Comparison of ENCODE assay signal across 1 cellular context in the genomic region with DNA sequence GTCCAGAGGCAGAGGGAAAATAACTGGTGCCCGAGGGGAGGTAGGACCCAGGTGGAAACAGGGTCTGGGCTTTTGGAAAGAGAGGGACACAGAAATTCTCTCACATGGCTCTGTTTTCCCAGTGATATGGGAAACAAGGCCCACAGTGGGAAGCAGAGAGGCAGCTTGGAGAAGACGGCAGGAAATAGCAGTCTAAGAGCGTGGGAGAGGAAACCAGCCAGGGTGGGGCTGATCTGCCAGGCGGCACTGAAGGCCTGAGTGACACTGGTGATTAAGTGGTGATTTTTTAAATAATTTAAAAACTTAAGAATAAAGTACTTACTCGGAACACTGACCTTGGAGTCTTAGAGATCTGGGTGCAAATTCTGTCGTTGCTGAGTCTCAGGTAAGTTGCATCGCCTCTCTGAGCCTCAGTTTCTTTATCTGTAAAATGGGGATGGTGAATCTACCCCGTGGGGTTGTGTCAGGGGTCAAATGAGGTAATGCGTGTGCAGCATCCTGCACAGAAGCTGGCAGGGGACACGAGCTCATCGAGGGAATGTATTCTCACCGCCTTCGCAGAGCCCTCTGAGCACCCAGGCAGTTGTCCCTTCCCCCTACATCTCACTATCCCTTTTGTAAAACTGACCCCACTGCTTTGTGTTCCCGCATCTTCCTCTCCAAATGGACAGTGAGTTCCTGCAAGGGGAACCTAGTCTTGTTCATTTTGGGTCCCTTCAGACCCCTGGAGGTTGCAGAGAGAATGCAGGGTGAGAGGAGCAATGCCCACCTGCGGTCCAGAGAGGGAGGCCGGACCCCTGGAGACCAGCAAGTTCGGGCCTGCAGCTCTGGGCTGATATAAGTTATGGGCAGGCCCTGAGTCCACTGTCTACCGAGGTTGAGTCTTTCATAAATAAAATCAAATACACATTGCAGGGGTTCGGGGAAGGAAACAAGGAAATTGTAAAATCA.
TF ChIP-seq lines count a peak whose summit lies in the region.

No MANE protein-coding gene starts in this region.

TF ChIP-seq in H1, 55 proteins besides CTCF, POLR2A, EP300 and RAD21 (continued from another document):
- TF ChIP-seq CBX8 (IDR thresholded peaks at IDR 0.05; ENCODE audit: borderline replicate concordance, low read depth, low read length) (no peak), KDM1A (IDR thresholded peaks at IDR 0.05; ENCODE audit: borderline replicate concordance, low read length) (no peak; the same call in 1 of the 2 replicates), CHD2 (IDR thresholded peaks at IDR 0.05; ENCODE audit: low read length) (no peak), EGR1 (IDR thresholded peaks at IDR 0.05; ENCODE audit: borderline replicate concordance, low read depth, low read length) (no peak), FOSL1 (IDR thresholded peaks at IDR 0.05; ENCODE audit: insufficient read depth, low read depth, low read length) (no peak)
- TF ChIP-seq, protein P1, sequence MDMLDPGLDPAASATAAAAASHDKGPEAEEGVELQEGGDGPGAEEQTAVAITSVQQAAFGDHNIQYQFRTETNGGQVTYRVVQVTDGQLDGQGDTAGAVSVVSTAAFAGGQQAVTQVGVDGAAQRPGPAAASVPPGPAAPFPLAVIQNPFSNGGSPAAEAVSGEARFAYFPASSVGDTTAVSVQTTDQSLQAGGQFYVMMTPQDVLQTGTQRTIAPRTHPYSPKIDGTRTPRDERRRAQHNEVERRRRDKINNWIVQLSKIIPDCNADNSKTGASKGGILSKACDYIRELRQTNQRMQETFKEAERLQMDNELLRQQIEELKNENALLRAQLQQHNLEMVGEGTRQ (IDR thresholded peaks at IDR 0.05; ENCODE audit: low read length): no peak
